ENCODE assay signal across 12 cellular contexts in the genomic region with DNA sequence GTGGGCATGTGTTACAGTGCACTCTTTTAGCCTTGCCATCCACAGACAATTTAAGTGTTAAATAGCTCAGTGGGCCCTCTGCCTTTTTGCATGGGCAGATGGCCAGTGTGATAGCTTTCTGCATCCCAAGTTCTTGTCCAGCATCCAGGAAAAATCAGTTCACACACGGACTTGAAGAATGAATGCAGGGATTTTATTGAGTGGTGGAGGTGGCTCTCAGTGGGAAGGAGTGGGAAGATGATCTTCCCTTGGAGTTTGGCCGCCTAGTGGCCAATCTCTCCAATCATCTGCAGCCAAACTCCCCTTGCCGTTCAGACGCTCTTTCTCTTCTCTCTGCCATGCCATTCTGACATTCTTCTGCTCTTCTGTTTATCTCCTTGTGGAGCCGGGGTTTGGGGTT.
DNase-seq lines count a peak whose midpoint lies in the region; ATAC-seq and TF ChIP-seq lines count a peak whose summit lies in the region.
"Had no signal": no experiment of that assay in that cellular context is flagged by ENCODE, and none has a peak within 500 bp of the region (broad histone marks: within the 10 kb centered on the region; RNA-seq: fewer than 3 reads in every experiment).

No MANE protein-coding gene starts in this region.

- TF ChIP-seq EP300 in gastroesophageal sphincter (IDR thresholded peaks at IDR 0.05), result no peak

- H3K9ac ChIP-seq in GM23248, result no peak overlapping the region

- POLR2A ChIA-PET in RWPE1 (lab: Yijun Ruan, JAX; ENCODE audit: low non-redundant PET), result no interaction called here

- H3K4me2 ChIP-seq in GM23248 (ENCODE audit: unreplicated experiment), result no peak overlapping the region

- H3K27me3 ChIP-seq in GM23248 (replicated peaks; ENCODE audit: insufficient read depth), result no peaks in the 10 kb centered on the region
- H3K27me3 ChIP-seq in kidney epithelial cell (ENCODE audit: control insufficient read depth, insufficient read depth, low read length), result no peaks in the 10 kb centered on the region
- H3K27me3 ChIP-seq in gastroesophageal sphincter, result no peaks in the 10 kb centered on the region
- H3K27me3 ChIP-seq: testis had no signal

- no peak overlapping the region for H2AFZ ChIP-seq in GM23248

- H4K20me1 ChIP-seq in GM23248 (ENCODE audit: insufficient read depth), result no peaks in the 10 kb centered on the region

- ATAC-seq in gastroesophageal sphincter, result no peak
- no peak for ATAC-seq in HG02852 (IDR thresholded peaks at IDR 0.05; ENCODE audit: unreplicated experiment)
- no peak for ATAC-seq in HG02938 (IDR thresholded peaks at IDR 0.05; ENCODE audit: unreplicated experiment)
- ATAC-seq: psoas muscle had no signal

- H3K4me1 ChIP-seq in GM23248 (ENCODE audit: insufficient read depth) (peaks cover 11% of the 10 kb centered on the region), gastroesophageal sphincter (no peaks in the 10 kb centered on the region)
- H3K4me1 ChIP-seq: psoas muscle, testis had no signal

- peaks cover 11% of the 10 kb centered on the region for H3F3A ChIP-seq in GM23248 (ENCODE audit: insufficient read depth)

- no peaks in the 10 kb centered on the region for H3K9me3 ChIP-seq in GM23248 (ENCODE audit: low read depth)
- peaks cover 0 to 5% (median 0%) of the 10 kb centered on the region in 3 donors for H3K9me3 ChIP-seq in gastroesophageal sphincter
- H3K9me3 ChIP-seq: psoas muscle, testis had no signal

- 54 to 61% methylated on average over 5 of the region's 5 CpGs for WGBS in GM23248 (ENCODE audit: low coverage in 1 of 2, low lambda C conversion rate in 2 of 2, missing lambda C conversion rate in 2 of 2), 2 experiments
- WGBS in gastroesophageal sphincter (ENCODE audit: low coverage in 1 of 2), 2 donors, result 55 to 73% methylated on average over 3 to 4 of the region's 5 CpGs

- H3K79me2 ChIP-seq in GM23248 (ENCODE audit: insufficient read depth), result no peaks in the 10 kb centered on the region

- TF ChIP-seq CTCF in astrocyte of the cerebellum (IDR thresholded peaks at IDR 0.05; ENCODE audit: low read depth, low read length, missing control alignments), result peak; percentile 33
- peak; percentile 24 for TF ChIP-seq CTCF in kidney epithelial cell (IDR thresholded peaks at IDR 0.05; ENCODE audit: insufficient read depth, low read length, poor library complexity, severe bottlenecking)
- no peak; the same call in 1 of the 2 replicates for TF ChIP-seq CTCF in RWPE1 (conservative IDR thresholded peaks at IDR 0.05; ENCODE audit: low read depth)
- peak in 1 of 4 experiments; percentile 6 for TF ChIP-seq CTCF in gastroesophageal sphincter (IDR thresholded peaks at IDR 0.05)

- no peaks in the 10 kb centered on the region for H3K36me3 ChIP-seq in GM23248 (ENCODE audit: low read depth)
- no peaks in the 10 kb centered on the region for H3K36me3 ChIP-seq in kidney epithelial cell (ENCODE audit: control insufficient read depth, insufficient read depth, low read length)
- no peaks in the 10 kb centered on the region for H3K36me3 ChIP-seq in gastroesophageal sphincter

- H3K9me2 ChIP-seq in GM23248 (ENCODE audit: insufficient read depth), result no peaks in the 10 kb centered on the region

- in situ Hi-C loops in GM23248 (cut with MboI) (no loop called here), astrocyte of the cerebellum (cut with HindIII; ENCODE audit: low sequenced_read_pairs) (no loop called here)

- DNase-seq in AG20443 (ENCODE audit: low spot score), result peak; percentile 16
- peak; percentile 5 for DNase-seq in GM23248
- no peak for DNase-seq in astrocyte of the cerebellum (ENCODE audit: low read depth)
- no peak for DNase-seq in kidney epithelial cell (ENCODE audit: low read depth)
- DNase-seq in RWPE1 (ENCODE audit: low spot score), result no peak
- DNase-seq: activated CD4-positive, alpha-beta T cell treated with anti-CD3 and anti-CD28 coated beads, Interleukin-2, amount 50 U/mL, for 1 hour; psoas muscle; SHP77 treated with DMSO at 0.1 percent for 48 hours; testis had no signal

- H3K27ac ChIP-seq in GM23248, result no peak overlapping the region
- H3K27ac ChIP-seq in RWPE1, result no peak overlapping the region
- H3K27ac ChIP-seq in gastroesophageal sphincter, result no peak overlapping the region
- H3K27ac ChIP-seq: psoas muscle, testis had no signal

- no peak overlapping the region for H3K4me3 ChIP-seq in GM23248
- no peak overlapping the region for H3K4me3 ChIP-seq in astrocyte of the cerebellum (ENCODE audit: low read depth, low read length)
- no peak overlapping the region for H3K4me3 ChIP-seq in kidney epithelial cell (ENCODE audit: low read depth, low read length)
- H3K4me3 ChIP-seq in gastroesophageal sphincter, result no peak overlapping the region
- H3K4me3 ChIP-seq: psoas muscle, testis had no signal

- CTCF ChIA-PET in RWPE1 (lab: Yijun Ruan, JAX), result no interaction called here

- no peak for TF ChIP-seq POLR2A in gastroesophageal sphincter (IDR thresholded peaks at IDR 0.05)

Comparison
In these comparisons a context has a peak if more than half of its experiments do, and no peak if none do; other contexts are left out.
1. DNase-seq: peak in AG20443 (single experiment) and GM23248 (single experiment); none in astrocyte of the cerebellum (single experiment), kidney epithelial cell (single experiment) and RWPE1 (single experiment).